In the genomic region with DNA sequence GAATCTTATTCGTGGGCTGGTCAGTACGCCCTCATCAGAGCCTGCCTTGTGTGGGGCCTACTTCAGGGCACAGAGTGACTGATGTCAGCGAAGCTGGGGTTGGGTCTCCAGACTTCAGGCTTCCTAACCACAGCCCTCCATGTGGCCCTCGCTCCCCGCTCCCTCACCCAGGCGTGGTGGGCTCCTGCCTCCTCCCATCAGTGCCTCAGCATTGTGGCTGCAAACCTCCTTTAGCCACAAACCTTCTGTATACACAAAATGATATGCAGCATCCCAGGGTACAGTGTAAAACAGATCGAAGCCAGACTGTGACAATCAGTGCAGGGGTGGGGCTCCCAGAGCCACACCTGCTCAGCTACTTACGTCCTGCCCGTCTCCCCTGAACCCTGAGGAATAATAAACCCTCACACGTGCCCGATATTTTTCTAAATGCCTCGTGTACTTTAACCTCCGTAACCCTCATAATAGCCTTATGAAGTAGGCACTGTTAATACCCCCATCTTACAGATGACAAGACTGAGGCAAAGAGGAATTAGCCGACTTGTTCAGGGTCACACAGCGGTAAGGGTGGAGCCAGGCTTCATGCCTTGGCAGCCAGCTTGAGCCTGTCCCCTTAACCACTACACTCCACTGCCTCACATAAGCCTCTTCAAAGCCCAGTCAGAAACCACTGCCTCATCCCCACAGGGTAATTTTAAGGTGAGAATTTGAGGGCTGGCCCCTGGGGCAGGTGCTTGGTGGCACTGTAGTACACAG, we compare ENCODE assay signal across 8 cellular contexts. TPM values are rescaled to one million over a fixed set of nuclear protein-coding genes. Genes with fewer than 3 reads are reported as not detected.
A peak's percentile ranks its signal among the peaks of the same experiment; 100 is the strongest.
DNase-seq lines count a peak whose midpoint lies in the region; ATAC-seq and TF ChIP-seq lines count a peak whose summit lies in the region.

No MANE protein-coding gene starts in this region.

- POLR2A ChIA-PET in GM10248 (lab: Yijun Ruan, JAX) = no interaction called here

- peaks cover 91% of the 10 kb centered on the region for H3K4me1 Mint-ChIP-seq in dendritic cell treated with granulocyte-macrophage colony-stimulating factor and Interleukin-4, amounts not matched to agents 40 ng/mL and 50 ng/mL, for 4 days (ENCODE audit: low read depth)
- peaks cover 41 to 55% of the 10 kb centered on the region in 2 donors for H3K4me1 Mint-ChIP-seq in stimulated activated naive B cell treated with anti-CD40 and anti-IgM and Interleukin-4, amounts not matched to agents 10 μg/mL and 1 μg/mL and 100 μg/mL, for 72 hours

- intact Hi-C loops in dendritic cell treated with granulocyte-macrophage colony-stimulating factor and Interleukin-4, amounts not matched to agents 40 ng/mL and 50 ng/mL, for 4 days (cut with micrococcal nuclease) = no loop called here
- intact Hi-C loops in sciatic nerve (cut with DNase I) = no loop called here

- no peaks in the 10 kb centered on the region for H3K9me3 Mint-ChIP-seq in dendritic cell treated with granulocyte-macrophage colony-stimulating factor and Interleukin-4, amounts not matched to agents 40 ng/mL and 50 ng/mL, for 4 days
- H3K9me3 Mint-ChIP-seq in stimulated activated naive B cell treated with anti-CD40 and anti-IgM and Interleukin-4, amounts not matched to agents 10 μg/mL and 1 μg/mL and 100 μg/mL, for 72 hours = no peaks in the 10 kb centered on the region

- TF ChIP-seq CTCF in GM10248 (IDR thresholded peaks at IDR 0.05; ENCODE audit: control extremely low read depth, extremely low read depth, low read depth, missing control alignments) = no peak

- H3K27me3 Mint-ChIP-seq in dendritic cell treated with granulocyte-macrophage colony-stimulating factor and Interleukin-4, amounts not matched to agents 40 ng/mL and 50 ng/mL, for 4 days = no peaks in the 10 kb centered on the region
- H3K27me3 Mint-ChIP-seq in stimulated activated naive B cell treated with anti-CD40 and anti-IgM and Interleukin-4, amounts not matched to agents 10 μg/mL and 1 μg/mL and 100 μg/mL, for 72 hours = peaks cover 2 to 10% of the 10 kb centered on the region in 2 donors

- H3K4me3 Mint-ChIP-seq in dendritic cell treated with granulocyte-macrophage colony-stimulating factor and Interleukin-4, amounts not matched to agents 40 ng/mL and 50 ng/mL, for 4 days = no peak overlapping the region
- peak overlapping the region; percentile 18 to 37 for H3K4me3 Mint-ChIP-seq in stimulated activated naive B cell treated with anti-CD40 and anti-IgM and Interleukin-4, amounts not matched to agents 10 μg/mL and 1 μg/mL and 100 μg/mL, for 72 hours

- peaks cover 4% of the 10 kb centered on the region for H3K36me3 Mint-ChIP-seq in dendritic cell treated with granulocyte-macrophage colony-stimulating factor and Interleukin-4, amounts not matched to agents 40 ng/mL and 50 ng/mL, for 4 days (ENCODE audit: low read depth)
- no peaks in the 10 kb centered on the region for H3K36me3 Mint-ChIP-seq in stimulated activated naive B cell treated with anti-CD40 and anti-IgM and Interleukin-4, amounts not matched to agents 10 μg/mL and 1 μg/mL and 100 μg/mL, for 72 hours

- ATAC-seq in GM21576 (IDR thresholded peaks at IDR 0.05; ENCODE audit: unreplicated experiment) (peak; percentile 35), sciatic nerve (no peak)
- peak; percentile 54 to 56 for ATAC-seq in stimulated activated naive B cell treated with anti-CD40 and anti-IgM and Interleukin-4, amounts not matched to agents 10 μg/mL and 1 μg/mL and 100 μg/mL, for 72 hours (replicated peaks)

- DNase-seq in GM10248 (ENCODE audit: extremely low spot score) = peak; percentile 53
- peak; percentile 62 for DNase-seq in NAMALWA (ENCODE audit: low spot score)
- no peak for DNase-seq in stimulated activated naive B cell treated with anti-CD40 and anti-IgM and Interleukin-4, amounts not matched to agents 10 μg/mL and 1 μg/mL and 100 μg/mL, for 72 hours
- DNase-seq in retina = no peak
- DNase-seq in sciatic nerve (ENCODE audit: low spot score) = no peak
- no peak for DNase-seq in NCI-H526 treated with DMSO at 0.1 percent for 48 hours (lab: John Stamatoyannopoulos, UW)

- H3K27ac Mint-ChIP-seq in dendritic cell treated with granulocyte-macrophage colony-stimulating factor and Interleukin-4, amounts not matched to agents 40 ng/mL and 50 ng/mL, for 4 days = peak overlapping the region; percentile 97
- peak overlapping the region; percentile 57 for H3K27ac Mint-ChIP-seq in stimulated activated naive B cell treated with anti-CD40 and anti-IgM and Interleukin-4, amounts not matched to agents 10 μg/mL and 1 μg/mL and 100 μg/mL, for 72 hours

- CTCF ChIA-PET in GM10248 (lab: Yijun Ruan, JAX) = interaction anchor here (0.8 to 6.1 kb wide), 10 partner anchors 11 to 46 kb away, joined by 3 to 37 read pairs (median 4); partner anchors contain the start of gene VSIR

RNA-seq across cellular contexts. Expression of gene C10orf105, which starts 7.3 kb away (rescaled TPM):
- total RNA-seq in sciatic nerve = 0.53 TPM

RNA-seq across cellular contexts. Expression of gene VSIR, which starts 46.5 kb away (rescaled TPM):
- 171 TPM for total RNA-seq in sciatic nerve

Comparison
In these comparisons a context has a peak if more than half of its experiments do, and no peak if none do; other contexts are left out.
1. DNase-seq: peak in GM10248 (single experiment) and NAMALWA (single experiment); none in stimulated activated naive B cell treated with anti-CD40 and anti-IgM and Interleukin-4, amounts not matched to agents 10 μg/mL and 1 μg/mL and 100 μg/mL, for 72 hours (single experiment), retina (single experiment), sciatic nerve (single experiment) and NCI-H526 treated with DMSO at 0.1 percent for 48 hours (single experiment).